In the genomic region with DNA sequence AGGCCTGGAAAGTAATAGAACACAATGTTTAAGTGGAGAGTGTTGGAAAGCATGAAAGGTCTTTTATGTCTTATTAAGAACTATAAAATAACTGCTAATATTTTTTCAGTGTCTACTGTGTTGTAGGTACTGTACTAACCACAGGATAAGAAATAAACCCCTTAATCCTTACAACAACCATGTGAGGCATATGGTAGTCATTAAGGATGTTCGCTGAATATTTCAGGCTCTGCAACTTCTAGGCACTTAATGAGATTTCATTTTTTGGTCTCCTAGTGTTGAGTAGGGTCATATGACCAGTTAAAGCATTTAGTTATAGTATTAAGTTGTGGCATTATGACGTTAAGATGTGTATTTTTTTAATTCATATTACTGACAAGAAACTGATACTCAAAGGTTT, we compare ENCODE assay signal across 24 cellular contexts.
"Had no signal": no experiment of that assay in that cellular context is flagged by ENCODE, and none has a peak within 500 bp of the region (broad histone marks: within the 10 kb centered on the region; RNA-seq: fewer than 3 reads in every experiment).

No MANE protein-coding gene starts in this region.

- FAIRE-seq: HepG2 had no signal

- DNase-seq: activated B cell treated with CpG ODN at 0.5 μM for 24 hours; activated CD4-positive, alpha-beta T cell treated with anti-CD3 and anti-CD28 coated beads for 1 hour; activated CD4-positive, alpha-beta T cell treated with anti-CD3 and anti-CD28 coated beads, Interleukin-2, amount 10 ng/mL, durations not matched to agents 24 days and 14 days; activated CD4-positive, alpha-beta T cell treated with anti-CD3 and anti-CD28 coated beads, Interleukin-2, amount 50 U/mL, for 48 hours; activated effector memory CD4-positive, alpha-beta T cell treated with anti-CD3 and anti-CD28 coated beads, Interleukin-2, amount 50 U/mL, for 16 hours; activated naive CD4-positive, alpha-beta T cell treated with Interleukin-2 at 50 U/mL for 16 hours; activated naive CD8-positive, alpha-beta T cell treated with anti-CD3 and anti-CD28 coated beads, Interleukin-2, amount 50 U/mL, for 24 hours; activated T-cell treated with anti-CD3 and anti-CD28 coated beads, Interleukin-2, amount 50 U/mL, for 4 hours; anterior cingulate cortex; NCI-H1105 treated with DMSO at 0.1 percent for 48 hours; NCI-H1436 treated with DMSO at 0.1 percent for 48 hours; NCI-H187; NCI-H2081; NCI-H510A treated with DMSO at 0.1 percent for 48 hours; NCI-H774; NK-92 treated with Interleukin-12 subunit alpha and Interleukin-12 subunit beta, amount 100 ng/mL, for 24 hours; OCI-M1; RPMI8226; SK-N-SH; SW 1271 had no signal

- ATAC-seq: activated naive CD4-positive, alpha-beta T cell treated with anti-CD3 and anti-CD28 coated beads, Interleukin-2, amount 50 U/mL, for 72 hours; activated naive CD8-positive, alpha-beta T cell treated with anti-CD3 and anti-CD28 coated beads, Interleukin-2, amount 50 U/mL, for 24 hours; activated T-cell treated with anti-CD3 and anti-CD28 coated beads, Interleukin-2, amount 50 U/mL, for 4 hours; HepG2; Panc1; Right ventricle myocardium inferior had no signal
